In genomic region chr7:1197997-1198632, GRCh38 we compare ENCODE assay signal across 17 cellular contexts. TPM values are rescaled to one million over a fixed set of nuclear protein-coding genes. Genes with fewer than 3 reads are reported as not detected.
DNase-seq lines count a peak whose midpoint lies in the region; ATAC-seq, FAIRE-seq and TF ChIP-seq lines count a peak whose summit lies in the region.
"Had no signal": no experiment of that assay in that cellular context is flagged by ENCODE, and none has a peak within 500 bp of the region (broad histone marks: within the 10 kb centered on the region; RNA-seq: fewer than 3 reads in every experiment).

No MANE protein-coding gene starts in this region.

- H3K27me3 ChIP-seq in psoas muscle (ENCODE audit: insufficient read depth in 3 of 3, low read length in 2 of 3), result peaks cover 0 to 57% (median 0%) of the 10 kb centered on the region in 3 donors

- peak; percentile 96 for DNase-seq in NCI-H2171 treated with DMSO at 0.1 percent for 48 hours (lab: John Stamatoyannopoulos, UW)
- peak; percentile 10 for DNase-seq in epithelial cell of esophagus (ENCODE audit: low read depth)
- DNase-seq in psoas muscle, result no peak
- no peak for DNase-seq in frontal cortex (ENCODE audit: low spot score in 2 of 2)
- DNase-seq in activated gamma-delta T cell (lab: John Stamatoyannopoulos, UW), result no peak
- DNase-seq: anterior cingulate cortex; DMS79; NCI-H2081 treated with DMSO at 0.1 percent for 48 hours; stimulated activated CD4-positive, alpha-beta T cell treated with anti-CD3 and anti-CD28 coated beads, Interleukin-15, amount 100 ng/mL, for 24 hours had no signal

- FAIRE-seq in G401.6 (lab: Jason Lieb, UNC) (peak; percentile 73), frontal cortex (lab: Jason Lieb, UNC) (no peak)
- FAIRE-seq: GM18507, keratinocyte, RCC 7860, TTC549 had no signal

- intact Hi-C loops in psoas muscle (cut with DNase I), result loop anchor here in 1 of 2 donors (10.0 kb wide), 1 partner anchor 217 kb away; no protein-coding TSS in a partner anchor

- no peak for TF ChIP-seq CTCF in epithelial cell of esophagus (IDR thresholded peaks at IDR 0.05; ENCODE audit: insufficient read depth, low read depth, low read length, missing control alignments)
- TF ChIP-seq CTCF in psoas muscle (IDR thresholded peaks at IDR 0.05), result no peak

- H3K27ac ChIP-seq in psoas muscle, result no peak overlapping the region

- ATAC-seq in psoas muscle (peak; percentile 68 to 82 (median 77)), GM21528 (IDR thresholded peaks at IDR 0.05; ENCODE audit: low FRiP score, unreplicated experiment) (no peak), HG02571 (IDR thresholded peaks at IDR 0.05; ENCODE audit: unreplicated experiment) (no peak)
- ATAC-seq: natural killer cell treated with Interleukin-12 subunit alpha and Interleukin-12 subunit beta and Interleukin-15 and Interleukin-18, amount 100 ng/mL, for 72 hours had no signal

- no peak overlapping the region for H3K4me3 ChIP-seq in epithelial cell of esophagus (ENCODE audit: low read length)
- H3K4me3 ChIP-seq in psoas muscle, result no peak overlapping the region

- WGBS in psoas muscle, 3 donors, result 11 to 23% (median 17%) methylated on average over 15 of the region's 15 CpGs

- H3K36me3 ChIP-seq in psoas muscle (ENCODE audit: insufficient read depth in 1 of 2, low read depth in 1 of 2), result no peaks in the 10 kb centered on the region

- no peaks in the 10 kb centered on the region for H3K4me1 ChIP-seq in psoas muscle

- H3K9me3 ChIP-seq in psoas muscle, result no peaks in the 10 kb centered on the region

RNA-seq across cellular contexts. Expression of gene UNCX, which starts 34.6 kb away (rescaled TPM):
- total RNA-seq in psoas muscle (not detected), frontal cortex (not detected)
- not detected for polyA plus RNA-seq in psoas muscle
- total RNA-seq: natural killer cell treated with Interleukin-12 subunit alpha and Interleukin-12 subunit beta and Interleukin-15 and Interleukin-18, amount 100 ng/mL, for 72 hours had no signal
- polyA plus RNA-seq: keratinocyte had no signal

RNA-seq across cellular contexts. Expression of gene ZFAND2A, which starts 38.1 kb away (rescaled TPM):
- 10 to 100 TPM in 1 of 4 donors, 1 to 10 TPM in 3; 5.7 to 18.4 (median 8.9) TPM for total RNA-seq in psoas muscle
- 10 to 100 TPM; 27.4 to 61.1 (median 57.2) TPM for polyA plus RNA-seq in psoas muscle
- 15.1 TPM for total RNA-seq in frontal cortex

Comparison
In these comparisons a context has a peak if more than half of its experiments do, and no peak if none do; other contexts are left out.
1. DNase-seq: peak in NCI-H2171 treated with DMSO at 0.1 percent for 48 hours (single experiment) and epithelial cell of esophagus (single experiment); none in psoas muscle (0 of 2), frontal cortex (0 of 2) and activated gamma-delta T cell (single experiment).
2. ATAC-seq: peak in psoas muscle (4 of 4); none in GM21528 (single experiment) and HG02571 (single experiment).